Comparison of ENCODE assay signal across 13 cellular contexts in the genomic region with DNA sequence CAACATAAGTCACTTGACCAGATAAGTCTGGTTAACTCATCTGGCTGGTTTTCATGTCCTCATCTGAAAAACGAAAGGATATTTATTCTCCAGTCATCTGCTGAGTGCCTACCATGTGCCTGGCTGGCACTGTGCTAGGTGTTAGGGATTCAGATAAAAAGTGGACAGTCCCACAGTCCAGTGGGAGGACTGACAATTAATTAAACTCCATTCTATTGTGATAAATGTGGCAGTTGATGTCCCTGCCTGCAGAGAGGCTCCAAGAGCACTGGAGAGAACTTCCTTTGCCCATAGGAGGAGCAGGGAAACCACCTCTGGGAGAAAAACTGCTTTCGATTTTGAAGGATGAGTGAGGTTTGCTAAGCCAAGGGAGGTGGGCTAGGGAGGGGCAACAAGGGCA. TPM values are rescaled to one million over a fixed set of nuclear protein-coding genes. Genes with fewer than 3 reads are reported as not detected.
DNase-seq lines count a peak whose midpoint lies in the region; ATAC-seq and TF ChIP-seq lines count a peak whose summit lies in the region.
"Had no signal": no experiment of that assay in that cellular context is flagged by ENCODE, and none has a peak within 500 bp of the region (broad histone marks: within the 10 kb centered on the region; RNA-seq: fewer than 3 reads in every experiment).

No MANE protein-coding gene starts in this region.

- H3K4me1 ChIP-seq in stomach (peaks cover 73 to 90% (median 75%) of the 10 kb centered on the region in 4 donors), right lobe of liver (peaks cover 0 to 61% (median 22%) of the 10 kb centered on the region in 4 donors)

- H3K36me3 ChIP-seq in stomach: peaks cover 0 to 7% (median 5%) of the 10 kb centered on the region in 4 donors
- peaks cover 0 to 2% (median under 1%) of the 10 kb centered on the region in 4 donors for H3K36me3 ChIP-seq in right lobe of liver

- no peaks in the 10 kb centered on the region for H3K9me3 Mint-ChIP-seq in activated T-cell treated with anti-CD3 and anti-CD28 coated beads, Interleukin-2, amount 50 U/mL, for 72 hours
- no peaks in the 10 kb centered on the region for H3K9me3 Mint-ChIP-seq in activated B cell treated with CpG ODN at 0.5 μM for 24 hours

- no peak for TF ChIP-seq POLR2A in stomach (IDR thresholded peaks at IDR 0.05)
- TF ChIP-seq POLR2A in right lobe of liver (IDR thresholded peaks at IDR 0.05): no peak

- peaks cover 99% of the 10 kb centered on the region for H3K4me1 Mint-ChIP-seq in activated T-cell treated with anti-CD3 and anti-CD28 coated beads, Interleukin-2, amount 50 U/mL, for 72 hours (ENCODE audit: low read depth)
- peaks cover 96% of the 10 kb centered on the region for H3K4me1 Mint-ChIP-seq in activated B cell treated with CpG ODN at 0.5 μM for 24 hours

- no peaks in the 10 kb centered on the region for H3K27me3 ChIP-seq in stomach
- H3K27me3 ChIP-seq in right lobe of liver: no peaks in the 10 kb centered on the region

- peak overlapping the region; percentile 54 for H3K27ac Mint-ChIP-seq in activated T-cell treated with anti-CD3 and anti-CD28 coated beads, Interleukin-2, amount 50 U/mL, for 72 hours
- peak overlapping the region; percentile 98 for H3K27ac Mint-ChIP-seq in activated B cell treated with CpG ODN at 0.5 μM for 24 hours
- H3K27ac Mint-ChIP-seq: activated CD8-positive, alpha-beta memory T cell treated with anti-CD3 and anti-CD28 coated beads, Interleukin-2, amount 10 ng/mL, durations not matched to agents 7 days and 5 days had no signal

- H3K4me3 ChIP-seq in stomach (no peak overlapping the region), right lobe of liver (no peak overlapping the region)

- no peaks in the 10 kb centered on the region for H3K27me3 Mint-ChIP-seq in activated T-cell treated with anti-CD3 and anti-CD28 coated beads, Interleukin-2, amount 50 U/mL, for 72 hours (ENCODE audit: low read depth)
- no peaks in the 10 kb centered on the region for H3K27me3 Mint-ChIP-seq in activated B cell treated with CpG ODN at 0.5 μM for 24 hours

- ATAC-seq in activated T-cell treated with anti-CD3 and anti-CD28 coated beads, Interleukin-2, amount 50 U/mL, for 72 hours (replicated peaks in 1 of 2): no peak
- ATAC-seq in activated B cell treated with CpG ODN at 0.5 μM for 24 hours (ENCODE audit: low read depth) (no peak), left ventricle myocardium superior (peak; percentile 54), HG02571 (IDR thresholded peaks at IDR 0.05; ENCODE audit: unreplicated experiment) (no peak), right lobe of liver (no peak)
- ATAC-seq: activated CD8-positive, alpha-beta memory T cell treated with anti-CD3 and anti-CD28 coated beads, Interleukin-2, amount 10 ng/mL, durations not matched to agents 7 days and 5 days had no signal

- 16 to 51% (median 39%) methylated on average over 2 of the region's 2 CpGs for WGBS in stomach, 5 donors
- WGBS in right lobe of liver (ENCODE audit: insufficient coverage, low coverage, low lambda C conversion rate, missing lambda C conversion rate): 29% methylated on average over 2 of the region's 2 CpGs

- POLR2A ChIA-PET in activated B cell treated with CpG ODN at 0.5 μM for 24 hours (lab: Charles Lee): interaction anchor here (3.2 to 24.9 kb wide), 2 partner anchors 8 to 29 kb away, joined by 46 to 1622 read pairs; partner anchors contain the start of gene NUAK2

- H3K9me3 ChIP-seq in stomach (no peaks in the 10 kb centered on the region), right lobe of liver (no peaks in the 10 kb centered on the region)

- TF ChIP-seq CTCF in activated B cell treated with CpG ODN at 0.5 μM for 24 hours (IDR thresholded peaks at IDR 0.05): no peak
- no peak for TF ChIP-seq CTCF in stomach (IDR thresholded peaks at IDR 0.05)
- TF ChIP-seq CTCF in right lobe of liver (IDR thresholded peaks at IDR 0.05): no peak

- peaks cover 6 to 11% of the 10 kb centered on the region in 2 donors for H3K36me3 Mint-ChIP-seq in activated T-cell treated with anti-CD3 and anti-CD28 coated beads, Interleukin-2, amount 50 U/mL, for 72 hours (ENCODE audit: insufficient read depth in 2 of 2)
- peaks cover 49% of the 10 kb centered on the region for H3K36me3 Mint-ChIP-seq in activated B cell treated with CpG ODN at 0.5 μM for 24 hours (ENCODE audit: low read depth)

- no peak for DNase-seq in activated T-cell treated with anti-CD3 and anti-CD28 coated beads, Interleukin-2, amount 50 U/mL, for 72 hours
- DNase-seq in activated T-cell treated with anti-CD3 and anti-CD28 coated beads, Interleukin-2, amount 50 U/mL, for 48 hours: no peak
- DNase-seq in activated B cell treated with CpG ODN at 0.5 μM for 24 hours (no peak), left ventricle myocardium superior (peak; percentile 47), stomach (no peak), right lobe of liver (no peak)
- DNase-seq in stimulated activated CD4-positive, alpha-beta T cell treated with anti-CD3 and anti-CD28 coated beads, Interleukin-15, amount 100 ng/mL, for 24 hours: no peak
- DNase-seq: activated CD8-positive, alpha-beta memory T cell treated with anti-CD3 and anti-CD28 coated beads, Interleukin-2, amount 10 ng/mL, durations not matched to agents 7 days and 5 days; GOT3; NCI-H1417 treated with DMSO at 0.1 percent for 48 hours; occipital lobe; SIG-M5 had no signal

- no peak for TF ChIP-seq EP300 in stomach (IDR thresholded peaks at IDR 0.05)

- H3K27ac ChIP-seq in stomach: peak overlapping the region in 4 of 5 donors; percentile 23 to 89 (median 58)
- no peak overlapping the region for H3K27ac ChIP-seq in right lobe of liver

- H3K4me3 Mint-ChIP-seq in activated T-cell treated with anti-CD3 and anti-CD28 coated beads, Interleukin-2, amount 50 U/mL, for 72 hours: peak overlapping the region; percentile 54 to 99
- peak overlapping the region; percentile 97 for H3K4me3 Mint-ChIP-seq in activated B cell treated with CpG ODN at 0.5 μM for 24 hours
- H3K4me3 Mint-ChIP-seq: activated CD8-positive, alpha-beta memory T cell treated with anti-CD3 and anti-CD28 coated beads, Interleukin-2, amount 10 ng/mL, durations not matched to agents 7 days and 5 days had no signal

- intact Hi-C loops in activated B cell treated with CpG ODN at 0.5 μM for 24 hours (cut with micrococcal nuclease): loop anchor here (10.0 kb wide), 4 partner anchors 191 to 1609 kb away; partner anchors contain the start of genes FCMR, MDM4, RBBP5 and RHEX
- intact Hi-C loops in left ventricle myocardium superior (cut with micrococcal nuclease): no loop called here
- intact Hi-C loops in stomach (cut with DNase I; ENCODE audit: low total_unique reads): no loop called here
- intact Hi-C loops in right lobe of liver (cut with DNase I): no loop called here

- CTCF ChIA-PET in activated B cell treated with CpG ODN at 0.5 μM for 24 hours (lab: Charles Lee): interaction anchor here (2.0 to 11.2 kb wide), 2 partner anchors 40 to 169 kb away, joined by 7 to 139 read pairs; no protein-coding TSS in a partner anchor

RNA-seq across cellular contexts. Expression of gene NUAK2, which starts 5.4 kb away (rescaled TPM):
- total RNA-seq in activated T-cell treated with anti-CD3 and anti-CD28 coated beads, Interleukin-2, amount 50 U/mL, for 72 hours: 1 to 10 TPM; 5.4 to 5.7 TPM
- total RNA-seq in activated B cell treated with CpG ODN at 0.5 μM for 24 hours (26.1 and 26.2 TPM in 2 replicates), left ventricle myocardium superior (1.5 TPM), stomach (10 to 100 TPM in 1 of 5 donors, 1 to 10 TPM in 3, under 1 TPM in 1; 0.58 to 16.5 (median 3.1) TPM), right lobe of liver (1 to 10 TPM in 5 of 6 experiments, under 1 TPM in 1; 0.88 to 5.1 (median 2.1) TPM)
- 1 to 10 TPM; 1.2 to 2.7 (median 1.3) TPM for polyA plus RNA-seq in stomach

RNA-seq across cellular contexts. Expression of gene KLHDC8A, which starts 40.5 kb away (rescaled TPM):
- not detected for total RNA-seq in activated T-cell treated with anti-CD3 and anti-CD28 coated beads, Interleukin-2, amount 50 U/mL, for 72 hours
- 0.07 TPM in 1 of 2 replicates, not detected in the other for total RNA-seq in activated B cell treated with CpG ODN at 0.5 μM for 24 hours
- total RNA-seq in left ventricle myocardium superior: not detected
- total RNA-seq in stomach: 1 to 10 TPM in 2 of 5 donors, under 1 TPM in 1, not detected in 2; 0.72 to 3.1 (median 2.4) TPM
- 1 to 10 TPM; 2.3 to 6.9 (median 5.1) TPM for polyA plus RNA-seq in stomach
- under 1 TPM in 2 of 6 experiments, not detected in 4; 0.22 to 0.44 TPM for total RNA-seq in right lobe of liver
- total RNA-seq: activated CD8-positive, alpha-beta memory T cell treated with anti-CD3 and anti-CD28 coated beads, Interleukin-2, amount 10 ng/mL, durations not matched to agents 7 days and 5 days had no signal

Comparison
In these comparisons a context has a peak if more than half of its experiments do, and no peak if none do; other contexts are left out.
1. H3K27ac ChIP-seq: peak in stomach (4 of 5); none in right lobe of liver (0 of 3).